In genomic region chr19:49120325-49120683, GRCh38 we compare ENCODE assay signal across 10 cellular contexts. TPM values are rescaled to one million over a fixed set of nuclear protein-coding genes. Genes with fewer than 3 reads are reported as not detected.
DNase-seq lines count a peak whose midpoint lies in the region; ATAC-seq and TF ChIP-seq lines count a peak whose summit lies in the region.
"Had no signal": no experiment of that assay in that cellular context is flagged by ENCODE, and none has a peak within 500 bp of the region (broad histone marks: within the 10 kb centered on the region; RNA-seq: fewer than 3 reads in every experiment).

No MANE protein-coding gene starts in this region.

- CTCF ChIA-PET in CD4-positive, alpha-beta memory T cell (lab: Charles Lee; ENCODE audit: partially characterized antibody), result interaction anchor here (1.0 to 2.0 kb wide), 4 partner anchors 8 to 127 kb away, joined by 3 to 6 read pairs (median 4); partner anchors contain the start of genes GYS1 and RUVBL2

- no peaks in the 10 kb centered on the region for H3K27me3 ChIP-seq in CD4-positive, alpha-beta memory T cell (ENCODE audit: insufficient read depth, low read length)
- peaks cover 17% of the 10 kb centered on the region for H3K27me3 ChIP-seq in MG63
- H3K27me3 ChIP-seq in neural cell (ENCODE audit: insufficient read depth, low read depth, low read length), result peaks cover 15% of the 10 kb centered on the region
- H3K27me3 ChIP-seq: adrenal gland had no signal

- no peaks in the 10 kb centered on the region for H3K27me3 Mint-ChIP-seq in CD4-positive, alpha-beta memory T cell
- peaks cover 16% of the 10 kb centered on the region for H3K27me3 Mint-ChIP-seq in brain

- no peaks in the 10 kb centered on the region for H3K9me3 ChIP-seq in CD4-positive, alpha-beta memory T cell (ENCODE audit: control insufficient read depth in 1 of 2, low read length in 2 of 2)
- H3K9me3 ChIP-seq in MG63 (no peaks in the 10 kb centered on the region), neural cell (ENCODE audit: low read length) (no peaks in the 10 kb centered on the region)
- H3K9me3 ChIP-seq: adrenal gland had no signal

- no peaks in the 10 kb centered on the region for H3F3A ChIP-seq in neural cell (ENCODE audit: insufficient read depth, low read length, poor library complexity, severe bottlenecking)

- no peak overlapping the region for H3K27ac ChIP-seq in CD4-positive, alpha-beta memory T cell (ENCODE audit: low read depth, low read length)
- no peak overlapping the region for H3K27ac ChIP-seq in neural cell (ENCODE audit: low read length)

- peak overlapping the region; percentile 94 for H3K9ac ChIP-seq in neural cell (ENCODE audit: low read length)

- ATAC-seq in HG03342 (IDR thresholded peaks at IDR 0.05; ENCODE audit: unreplicated experiment), result no peak

- H3K36me3 Mint-ChIP-seq in CD4-positive, alpha-beta memory T cell, result no peaks in the 10 kb centered on the region
- H3K36me3 Mint-ChIP-seq in brain, result peaks cover 19% of the 10 kb centered on the region

- TF ChIP-seq CTCF in brain (conservative IDR thresholded peaks at IDR 0.05) (no peak), neural cell (IDR thresholded peaks at IDR 0.05; ENCODE audit: poor library complexity, severe bottlenecking) (no peak)

- no peak overlapping the region for H2AFZ ChIP-seq in neural cell (ENCODE audit: low read depth, low read length)

- H3K79me2 ChIP-seq in neural cell (replicated peaks; ENCODE audit: insufficient read depth, low read length), result no peaks in the 10 kb centered on the region

- peak overlapping the region; percentile 71 to 86 (median 79) for H3K4me3 Mint-ChIP-seq in CD4-positive, alpha-beta memory T cell
- H3K4me3 Mint-ChIP-seq in brain, result peak overlapping the region; percentile 81 to 88 (median 86)

- peaks cover 28% of the 10 kb centered on the region for H3K4me1 ChIP-seq in CD4-positive, alpha-beta memory T cell (ENCODE audit: insufficient read depth, low read length)

- intact Hi-C loops in CD4-positive, alpha-beta memory T cell (cut with micrococcal nuclease), result no loop called here

- DNase-seq in CD4-positive, alpha-beta memory T cell, result peak in 1 of 5 donors; percentile 44
- DNase-seq in MG63 (no peak), SW480 (ENCODE audit: low spot score) (no peak), ecto neural progenitor cell (ENCODE audit: low spot score) (no peak)
- DNase-seq in stimulated activated CD4-positive, alpha-beta T cell treated with anti-CD3 and anti-CD28 coated beads, Interleukin-2, amount 100 ng/mL, for 48 hours, result no peak
- DNase-seq: NCI-H1092 treated with DMSO at 0.1 percent for 48 hours had no signal

- no peaks in the 10 kb centered on the region for H3K9me2 ChIP-seq in neural cell (ENCODE audit: insufficient read depth, low read length)

- H3K4me2 ChIP-seq in neural cell (ENCODE audit: low read length), result peak overlapping the region; percentile 66

- H3K4me1 Mint-ChIP-seq in CD4-positive, alpha-beta memory T cell, result peaks cover 18 to 38% (median 30%) of the 10 kb centered on the region in 4 donors
- peaks cover 62% of the 10 kb centered on the region for H3K4me1 Mint-ChIP-seq in brain

- no peak for TF ChIP-seq EP300 in neural cell (conservative IDR thresholded peaks at IDR 0.05; ENCODE audit: poor library complexity, severe bottlenecking)

- no peak for TF ChIP-seq RAD21 in neural cell (conservative IDR thresholded peaks at IDR 0.05)

- POLR2A ChIA-PET in CD4-positive, alpha-beta memory T cell (lab: Charles Lee; ENCODE audit: partially characterized antibody), result interaction anchor here (0.8 to 1.5 kb wide), 6 partner anchors 8 to 24 kb away, joined by 3 to 9 read pairs (median 3); no protein-coding TSS in a partner anchor

- H3K27ac Mint-ChIP-seq in CD4-positive, alpha-beta memory T cell, result peak overlapping the region in 5 of 7 donors; percentile 32 to 87 (median 76)
- peak overlapping the region in 3 of 5 experiments; percentile 73 to 85 (median 85) for H3K27ac Mint-ChIP-seq in brain

- H3K4me3 ChIP-seq in CD4-positive, alpha-beta memory T cell (ENCODE audit: low read length in 2 of 2), result peak overlapping the region in 1 of 2 donors; percentile 73
- H3K4me3 ChIP-seq in MG63 (peak overlapping the region; percentile 68; the same call in 1 of the 2 replicates), neural cell (ENCODE audit: low read length) (peak overlapping the region; percentile 98)

- no peaks in the 10 kb centered on the region for H4K20me1 ChIP-seq in neural cell (ENCODE audit: insufficient read depth)

- H3K9me3 Mint-ChIP-seq in CD4-positive, alpha-beta memory T cell, result peaks cover 0 to 3% (median 0%) of the 10 kb centered on the region in 8 donors
- peaks cover 0 to 5% (median 0%) of the 10 kb centered on the region in 5 experiments for H3K9me3 Mint-ChIP-seq in brain

- no peaks in the 10 kb centered on the region for H3K36me3 ChIP-seq in CD4-positive, alpha-beta memory T cell (ENCODE audit: insufficient read depth, low read length)
- H3K36me3 ChIP-seq in MG63 (no peaks in the 10 kb centered on the region), neural cell (ENCODE audit: insufficient read depth, low read length) (no peaks in the 10 kb centered on the region)
- H3K36me3 ChIP-seq: adrenal gland had no signal

TF ChIP-seq in neural cell, 6 proteins besides CTCF, POLR2A, EP300 and RAD21:
- TF ChIP-seq SMC3 (conservative IDR thresholded peaks at IDR 0.05; ENCODE audit: poor library complexity) (no peak), MXI1 (conservative IDR thresholded peaks at IDR 0.05; ENCODE audit: poor library complexity, severe bottlenecking) (no peak), POLR2AphosphoS5 (IDR thresholded peaks at IDR 0.05) (no peak), EZH2 (IDR thresholded peaks at IDR 0.05; ENCODE audit: borderline replicate concordance, insufficient read depth, low read length, poor library complexity, severe bottlenecking) (no peak)

RNA-seq across cellular contexts. Expression of gene PPFIA3, which starts 1.0 kb away (rescaled TPM):
- 1 to 10 TPM; 4.0 to 4.5 TPM for total RNA-seq in CD4-positive, alpha-beta memory T cell
- polyA plus RNA-seq in CD4-positive, alpha-beta memory T cell, result under 1 TPM; 0.27 to 0.68 TPM
- total RNA-seq in MG63 (2014; rRNA removed; shearing (Covaris generic); ENCODE audit: low replicate concordance), result 3.4 and 21.4 TPM in 2 replicates
- polyA plus RNA-seq in brain (ENCODE audit: insufficient read depth, low read depth, low replicate concordance), result 43.6 TPM
- 73.0 and 80.7 TPM in 2 replicates for polyA plus RNA-seq in neural cell
- 61.0 and 66.2 TPM in 2 replicates for polyA minus RNA-seq in neural cell

RNA-seq across cellular contexts. Expression of gene C19orf73, which starts 1.4 kb away (rescaled TPM):
- 1 to 10 TPM; 1.7 to 1.9 TPM for total RNA-seq in CD4-positive, alpha-beta memory T cell
- polyA plus RNA-seq in CD4-positive, alpha-beta memory T cell, result 1 to 10 TPM; 1.9 to 3.7 TPM
- total RNA-seq in MG63 (2014; rRNA removed; shearing (Covaris generic); ENCODE audit: low replicate concordance), result 3.7 and 4.6 TPM in 2 replicates
- polyA plus RNA-seq in brain (ENCODE audit: insufficient read depth, low read depth, low replicate concordance), result 4.1 TPM
- 5.7 and 8.4 TPM in 2 replicates for polyA plus RNA-seq in neural cell
- polyA minus RNA-seq in neural cell, result 7.4 and 9.3 TPM in 2 replicates

RNA-seq across cellular contexts. Expression of gene LIN7B, which starts 6.1 kb away (rescaled TPM):
- total RNA-seq in CD4-positive, alpha-beta memory T cell, result 10 to 100 TPM; 17.7 to 18.6 TPM
- 1 to 10 TPM; 4.4 to 5.3 TPM for polyA plus RNA-seq in CD4-positive, alpha-beta memory T cell
- 12.3 and 20.4 TPM in 2 replicates for total RNA-seq in MG63 (2014; rRNA removed; shearing (Covaris generic); ENCODE audit: low replicate concordance)
- 18.0 TPM for polyA plus RNA-seq in brain (ENCODE audit: insufficient read depth, low read depth, low replicate concordance)
- polyA plus RNA-seq in neural cell, result 88.7 and 99.0 TPM in 2 replicates
- polyA minus RNA-seq in neural cell, result 19.4 and 22.9 TPM in 2 replicates

RNA-seq across cellular contexts. Expression of gene HRC, which starts 34.9 kb away (rescaled TPM):
- total RNA-seq in CD4-positive, alpha-beta memory T cell, result not detected
- polyA plus RNA-seq in CD4-positive, alpha-beta memory T cell, result not detected
- not detected in 2 replicates for total RNA-seq in MG63 (2014; rRNA removed; shearing (Covaris generic); ENCODE audit: low replicate concordance)
- 3.0 TPM for polyA plus RNA-seq in brain (ENCODE audit: insufficient read depth, low read depth, low replicate concordance)
- 1.0 TPM in 1 of 2 replicates, not detected in the other for polyA plus RNA-seq in neural cell
- polyA minus RNA-seq in neural cell, result 1.9 TPM in 1 of 2 replicates, not detected in the other

RNA-seq across cellular contexts. Expression of gene SNRNP70, which starts 35.1 kb away (rescaled TPM):
- 100 to 1,000 TPM; 675 to 689 TPM for total RNA-seq in CD4-positive, alpha-beta memory T cell
- polyA plus RNA-seq in CD4-positive, alpha-beta memory T cell, result 10 to 100 TPM; 31.5 to 55.2 TPM
- total RNA-seq in MG63 (2014; rRNA removed; shearing (Covaris generic); ENCODE audit: low replicate concordance), result 172 and 247 TPM in 2 replicates
- polyA plus RNA-seq in brain (ENCODE audit: insufficient read depth, low read depth, low replicate concordance) (140 TPM), neural cell (721 and 833 TPM in 2 replicates)
- polyA minus RNA-seq in neural cell, result 197 and 259 TPM in 2 replicates

Comparison
In these comparisons a context has a peak if more than half of its experiments do, and no peak if none do; other contexts are left out.
1. RNA of gene PPFIA3, which starts 1.0 kb away (polyA plus RNA-seq): 73.0 to 80.7 TPM in neural cell and 43.6 TPM in brain (single experiment); 0.27 to 0.68 TPM in CD4-positive, alpha-beta memory T cell; every median in the first group is over 10 times any median in the second.